Comparison of ENCODE assay signal across 1 cellular context in the genomic region with DNA sequence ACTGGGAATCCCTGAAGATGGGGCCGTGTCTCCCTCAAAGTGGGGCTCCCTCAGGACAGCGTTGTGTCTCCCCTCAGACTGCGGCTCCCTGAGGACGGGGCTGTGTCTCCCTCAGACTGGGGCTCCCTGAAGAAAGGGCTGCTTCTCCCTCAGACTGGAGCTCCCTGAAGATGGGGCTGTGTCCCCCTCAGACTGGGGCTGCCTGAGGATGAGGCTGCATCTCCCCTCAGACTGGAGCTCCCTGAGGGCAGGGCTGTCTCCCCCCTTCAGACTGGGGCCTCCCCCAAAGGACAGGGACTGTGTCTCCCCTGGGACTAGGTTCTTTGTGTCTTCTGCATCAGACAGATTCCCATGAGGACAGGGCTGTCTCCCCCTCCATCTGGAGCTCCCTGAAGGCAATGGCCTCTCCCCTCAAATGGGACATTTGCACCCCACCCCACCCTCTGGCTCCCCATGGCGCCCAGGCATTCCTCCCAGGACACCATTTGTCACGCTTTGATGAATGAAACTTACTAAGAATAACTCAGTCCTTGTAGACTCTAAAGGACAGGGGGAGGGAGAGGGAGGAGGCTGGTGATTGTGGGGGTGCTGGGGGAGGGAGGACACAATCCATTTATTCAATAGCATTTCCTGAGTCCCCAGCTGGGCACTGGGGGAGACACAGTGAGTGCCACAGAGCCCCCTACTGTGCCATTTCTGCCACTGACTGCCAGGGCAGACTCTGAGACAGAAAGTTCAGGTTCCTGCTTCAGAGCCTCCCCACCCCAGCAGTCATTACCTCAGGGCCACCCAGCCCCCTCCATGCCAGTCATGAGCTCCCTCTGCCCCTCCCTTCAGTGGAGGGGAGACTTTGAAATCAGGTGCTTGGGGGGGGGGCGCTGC.
TF ChIP-seq lines count a peak whose summit lies in the region.

No MANE protein-coding gene starts in this region.

TF ChIP-seq in HepG2, 621 proteins besides CTCF, POLR2A, EP300 and RAD21 (continued from another document):
- TF ChIP-seq, protein P1, sequence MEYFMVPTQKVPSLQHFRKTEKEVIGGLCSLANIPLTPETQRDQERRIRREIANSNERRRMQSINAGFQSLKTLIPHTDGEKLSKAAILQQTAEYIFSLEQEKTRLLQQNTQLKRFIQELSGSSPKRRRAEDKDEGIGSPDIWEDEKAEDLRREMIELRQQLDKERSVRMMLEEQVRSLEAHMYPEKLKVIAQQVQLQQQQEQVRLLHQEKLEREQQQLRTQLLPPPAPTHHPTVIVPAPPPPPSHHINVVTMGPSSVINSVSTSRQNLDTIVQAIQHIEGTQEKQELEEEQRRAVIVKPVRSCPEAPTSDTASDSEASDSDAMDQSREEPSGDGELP (IDR thresholded peaks at IDR 0.05; ENCODE audit: borderline replicate concordance, low read depth), result 0 out of 2 replicates have a peak, but pooled peaks have one; percentile 42
- TF ChIP-seq TAF15 (IDR thresholded peaks at IDR 0.05; ENCODE audit: low read depth, low read length, poor library complexity, severe bottlenecking) (no peak), ZNF883 (CRISPR knock-in tag; IDR thresholded peaks at IDR 0.05; ENCODE audit: not compliant biosample characterization) (peak; percentile 50), ZNF274 (CRISPR knock-in tag; IDR thresholded peaks at IDR 0.05) (peak; percentile 32; the same call in 1 of the 2 replicates), ZNF598 (CRISPR knock-in tag; IDR thresholded peaks at IDR 0.05; ENCODE audit: borderline replicate concordance) (0 out of 2 replicates have a peak, but pooled peaks have one; percentile 48), ZSCAN25 (CRISPR knock-in tag; IDR thresholded peaks at IDR 0.05) (0 out of 2 replicates have a peak, but pooled peaks have one; percentile 35), ZFP1 (CRISPR knock-in tag; IDR thresholded peaks at IDR 0.05) (no peak), SP5 (CRISPR knock-in tag; IDR thresholded peaks at IDR 0.05; ENCODE audit: borderline replicate concordance, low read depth) (peak; percentile 16; the same call in 1 of the 2 replicates), SMC3 (IDR thresholded peaks at IDR 0.05; ENCODE audit: low read length) (peak; percentile 41; the same call in 1 of the 2 replicates), STAG1 (CRISPR knock-in tag; IDR thresholded peaks at IDR 0.05) (peak; percentile 40)
TF ChIP-seq in HepG2: peak in this region for 11.
